ENCODE assay signal across 1 cellular context in the genomic region with DNA sequence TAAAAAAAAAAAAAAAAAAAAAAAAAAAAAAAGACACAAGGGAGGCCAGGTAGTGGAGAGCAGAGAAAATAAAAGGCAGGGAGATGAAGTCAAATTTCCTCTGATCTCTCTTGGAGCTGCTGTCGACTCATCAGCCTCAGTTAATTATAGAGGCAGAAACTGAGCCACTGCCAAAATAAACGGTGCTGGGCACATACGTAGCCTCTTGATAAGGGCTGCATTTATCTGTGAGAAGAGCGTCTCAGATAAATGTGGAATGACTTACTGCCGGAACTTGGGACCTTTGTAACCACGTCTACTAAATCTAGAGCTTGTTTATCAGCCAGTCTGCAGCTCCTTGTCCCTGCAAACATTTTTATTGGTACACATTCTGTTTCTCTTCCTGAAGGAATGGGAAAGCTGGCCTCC.
TF ChIP-seq lines count a peak whose summit lies in the region.

No MANE protein-coding gene starts in this region.

TF ChIP-seq in K562, 482 proteins besides CTCF, POLR2A, EP300 and RAD21 (continued from another document and continues in another):
- TF ChIP-seq MECOM (CRISPR knock-in tag; IDR thresholded peaks at IDR 0.05) (peak; percentile 94), HNRNPLL (IDR thresholded peaks at IDR 0.05; ENCODE audit: low read depth, low read length, poor library complexity, severe bottlenecking) (no peak), ZBTB5 (IDR thresholded peaks at IDR 0.05) (no peak), ELF1 (tag; IDR thresholded peaks at IDR 0.05) (no peak), SMARCA4 (IDR thresholded peaks at IDR 0.05) (peak; percentile 94), CHAMP1 (IDR thresholded peaks at IDR 0.05) (peak; percentile 60), CBX2 (IDR thresholded peaks at IDR 0.05; ENCODE audit: insufficient read depth, low read length, poor library complexity, severe bottlenecking) (no peak), ZNF830 (CRISPR knock-in tag; IDR thresholded peaks at IDR 0.05) (no peak), SREBF1 (IDR thresholded peaks at IDR 0.05; ENCODE audit: borderline replicate concordance, low read depth, low read length) (no peak), POLR2H (tag; IDR thresholded peaks at IDR 0.05; ENCODE audit: low read depth) (no peak), XRCC5 (IDR thresholded peaks at IDR 0.05; ENCODE audit: low read depth, low read length) (no peak), RHOXF2B (CRISPR knock-in tag; conservative IDR thresholded peaks at IDR 0.05) (no peak), CBFA2T2 (conservative IDR thresholded peaks at IDR 0.05) (peak; percentile 95), NCOA2 (IDR thresholded peaks at IDR 0.05; ENCODE audit: partially characterized antibody in 2 of 2) (peak; percentile 71 to 78), TCF3 (CRISPR knock-in tag; IDR thresholded peaks at IDR 0.05) (peak; percentile 95), ZNF165 (CRISPR knock-in tag; IDR thresholded peaks at IDR 0.05; ENCODE audit: borderline replicate concordance) (no peak), ZNF551 (CRISPR knock-in tag; IDR thresholded peaks at IDR 0.05) (no peak), E2F3 (CRISPR knock-in tag; IDR thresholded peaks at IDR 0.05) (no peak), BCLAF1 (IDR thresholded peaks at IDR 0.05; ENCODE audit: borderline replicate concordance in 1 of 2, control insufficient read depth in 1 of 2, low read depth in 2 of 2, low read length in 1 of 2) (no peak), STAG1 (CRISPR knock-in tag; IDR thresholded peaks at IDR 0.05; ENCODE audit: borderline replicate concordance) (no peak), TBP (optimal IDR thresholded peaks at IDR 0.05; ENCODE audit: low read depth, low read length) (peak; percentile 32), ZNF274 (IDR thresholded peaks at IDR 0.05; ENCODE audit: borderline replicate concordance, low read depth, low read length) (0 out of 2 replicates have a peak, but pooled peaks have one; percentile 20), ZNF347 (CRISPR knock-in tag; IDR thresholded peaks at IDR 0.05; ENCODE audit: low read depth) (no peak), ZSCAN29 (IDR thresholded peaks at IDR 0.05) (no peak), HNRNPK (IDR thresholded peaks at IDR 0.05; ENCODE audit: low read depth, low read length, poor library complexity, severe bottlenecking) (no peak), FOXA3 (CRISPR knock-in tag; conservative IDR thresholded peaks at IDR 0.05 in 1 of 2, IDR thresholded peaks at IDR 0.05 in 1 of 2) (peak; percentile 74 to 89; a peak in 3 of 4 replicates), RBBP5 (IDR thresholded peaks at IDR 0.05; ENCODE audit: borderline replicate concordance, insufficient read depth, low read length, poor library complexity, severe bottlenecking) (peak; percentile 28), NFATC3 (IDR thresholded peaks at IDR 0.05) (no peak), GABPB1 (CRISPR knock-in tag; IDR thresholded peaks at IDR 0.05) (no peak), CHD1 (IDR thresholded peaks at IDR 0.05; ENCODE audit: low read length) (no peak), BCL6 (CRISPR knock-in tag; IDR thresholded peaks at IDR 0.05) (no peak), THRAP3 (IDR thresholded peaks at IDR 0.05; ENCODE audit: borderline replicate concordance) (no peak), ZNF174 (CRISPR knock-in tag; IDR thresholded peaks at IDR 0.05) (no peak), CCAR2 (IDR thresholded peaks at IDR 0.05; ENCODE audit: low read depth, low read length) (no peak), ZNF398 (CRISPR knock-in tag; IDR thresholded peaks at IDR 0.05) (no peak), CREM (IDR thresholded peaks at IDR 0.05; ENCODE audit: low read depth) (peak; percentile 90), ZNF668 (CRISPR knock-in tag; IDR thresholded peaks at IDR 0.05) (no peak), ZNF280B (CRISPR knock-in tag; IDR thresholded peaks at IDR 0.05) (no peak), FOXA1 (IDR thresholded peaks at IDR 0.05; ENCODE audit: borderline replicate concordance) (0 out of 2 replicates have a peak, but pooled peaks have one; percentile 39), ZNF24 (IDR thresholded peaks at IDR 0.05) (no peak), ETV1 (tag; conservative IDR thresholded peaks at IDR 0.05; ENCODE audit: low read depth) (peak; percentile 92), HNRNPUL1 (IDR thresholded peaks at IDR 0.05; ENCODE audit: low read length) (no peak), MEIS2 (IDR thresholded peaks at IDR 0.05; ENCODE audit: partially characterized antibody) (peak; percentile 99), MAFK (IDR thresholded peaks at IDR 0.05; ENCODE audit: low read length) (peak; percentile 17; the same call in 1 of the 2 replicates), STAT5A (IDR thresholded peaks at IDR 0.05; ENCODE audit: borderline replicate concordance, low read length) (peak; percentile 92), ZNF146 (CRISPR knock-in tag; IDR thresholded peaks at IDR 0.05; ENCODE audit: unreplicated experiment) (no peak), MYBL2 (IDR thresholded peaks at IDR 0.05; ENCODE audit: low read depth) (no peak), MYBL2 (CRISPR knock-in tag; IDR thresholded peaks at IDR 0.05; ENCODE audit: borderline replicate concordance) (no peak)
- TF ChIP-seq, protein P1, sequence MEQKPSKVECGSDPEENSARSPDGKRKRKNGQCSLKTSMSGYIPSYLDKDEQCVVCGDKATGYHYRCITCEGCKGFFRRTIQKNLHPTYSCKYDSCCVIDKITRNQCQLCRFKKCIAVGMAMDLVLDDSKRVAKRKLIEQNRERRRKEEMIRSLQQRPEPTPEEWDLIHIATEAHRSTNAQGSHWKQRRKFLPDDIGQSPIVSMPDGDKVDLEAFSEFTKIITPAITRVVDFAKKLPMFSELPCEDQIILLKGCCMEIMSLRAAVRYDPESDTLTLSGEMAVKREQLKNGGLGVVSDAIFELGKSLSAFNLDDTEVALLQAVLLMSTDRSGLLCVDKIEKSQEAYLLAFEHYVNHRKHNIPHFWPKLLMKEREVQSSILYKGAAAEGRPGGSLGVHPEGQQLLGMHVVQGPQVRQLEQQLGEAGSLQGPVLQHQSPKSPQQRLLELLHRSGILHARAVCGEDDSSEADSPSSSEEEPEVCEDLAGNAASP (IDR thresholded peaks at IDR 0.05) = no peak
- TF ChIP-seq, protein P2, sequence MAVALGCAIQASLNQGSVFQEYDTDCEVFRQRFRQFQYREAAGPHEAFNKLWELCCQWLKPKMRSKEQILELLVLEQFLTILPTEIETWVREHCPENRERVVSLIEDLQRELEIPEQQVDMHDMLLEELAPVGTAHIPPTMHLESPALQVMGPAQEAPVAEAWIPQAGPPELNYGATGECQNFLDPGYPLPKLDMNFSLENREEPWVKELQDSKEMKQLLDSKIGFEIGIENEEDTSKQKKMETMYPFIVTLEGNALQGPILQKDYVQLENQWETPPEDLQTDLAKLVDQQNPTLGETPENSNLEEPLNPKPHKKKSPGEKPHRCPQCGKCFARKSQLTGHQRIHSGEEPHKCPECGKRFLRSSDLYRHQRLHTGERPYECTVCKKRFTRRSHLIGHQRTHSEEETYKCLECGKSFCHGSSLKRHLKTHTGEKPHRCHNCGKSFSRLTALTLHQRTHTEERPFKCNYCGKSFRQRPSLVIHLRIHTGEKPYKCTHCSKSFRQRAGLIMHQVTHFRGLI (CRISPR knock-in tag; IDR thresholded peaks at IDR 0.05) = no peak
- TF ChIP-seq, protein P3, sequence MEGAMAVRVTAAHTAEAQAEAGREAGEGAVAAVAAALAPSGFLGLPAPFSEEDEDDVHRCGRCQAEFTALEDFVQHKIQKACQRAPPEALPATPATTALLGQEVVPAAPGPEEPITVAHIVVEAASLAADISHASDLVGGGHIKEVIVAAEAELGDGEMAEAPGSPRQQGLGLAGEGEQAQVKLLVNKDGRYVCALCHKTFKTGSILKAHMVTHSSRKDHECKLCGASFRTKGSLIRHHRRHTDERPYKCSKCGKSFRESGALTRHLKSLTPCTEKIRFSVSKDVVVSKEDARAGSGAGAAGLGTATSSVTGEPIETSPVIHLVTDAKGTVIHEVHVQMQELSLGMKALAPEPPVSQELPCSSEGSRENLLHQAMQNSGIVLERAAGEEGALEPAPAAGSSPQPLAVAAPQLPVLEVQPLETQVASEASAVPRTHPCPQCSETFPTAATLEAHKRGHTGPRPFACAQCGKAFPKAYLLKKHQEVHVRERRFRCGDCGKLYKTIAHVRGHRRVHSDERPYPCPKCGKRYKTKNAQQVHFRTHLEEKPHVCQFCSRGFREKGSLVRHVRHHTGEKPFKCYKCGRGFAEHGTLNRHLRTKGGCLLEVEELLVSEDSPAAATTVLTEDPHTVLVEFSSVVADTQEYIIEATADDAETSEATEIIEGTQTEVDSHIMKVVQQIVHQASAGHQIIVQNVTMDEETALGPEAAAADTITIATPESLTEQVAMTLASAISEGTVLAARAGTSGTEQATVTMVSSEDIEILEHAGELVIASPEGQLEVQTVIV (CRISPR knock-in tag; IDR thresholded peaks at IDR 0.05; ENCODE audit: borderline replicate concordance) = no peak
